10 cellular contexts compared by ENCODE assay signal in the genomic region with DNA sequence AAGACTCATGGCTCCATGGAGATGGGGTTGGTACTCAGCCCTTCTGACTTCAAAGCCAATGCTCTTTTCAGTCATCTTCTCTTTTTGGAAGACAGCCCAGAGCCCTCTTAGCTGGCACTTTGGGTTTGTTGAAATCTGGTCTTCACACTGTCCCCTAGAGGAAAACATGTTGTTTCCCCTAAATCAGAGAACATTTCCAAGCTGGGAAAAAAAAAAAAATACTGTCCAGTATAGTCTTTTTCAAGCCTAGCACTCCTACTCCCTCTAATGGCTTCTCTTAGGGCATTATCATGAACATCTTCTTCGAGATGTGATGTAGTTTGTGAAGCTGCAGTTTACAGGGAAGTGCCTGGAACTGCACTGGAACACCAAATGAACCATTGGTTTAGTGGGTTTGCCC. TPM values are rescaled to one million over a fixed set of nuclear protein-coding genes. Genes with fewer than 3 reads are reported as not detected.
DNase-seq lines count a peak whose midpoint lies in the region; ATAC-seq and TF ChIP-seq lines count a peak whose summit lies in the region.
"Had no signal": no experiment of that assay in that cellular context is flagged by ENCODE, and none has a peak within 500 bp of the region (broad histone marks: within the 10 kb centered on the region; RNA-seq: fewer than 3 reads in every experiment).

No MANE protein-coding gene starts in this region.

- WGBS in smooth muscle cell (ENCODE audit: low lambda C conversion rate), result 44% methylated on average over 1 of the region's 1 CpG
- 15 to 17% methylated on average over 1 of the region's 1 CpG for whole genome bisulfite sequencing in esophagus squamous epithelium, 2 donors

- TF ChIP-seq CTCF in cardiac muscle cell (IDR thresholded peaks at IDR 0.05; ENCODE audit: low read depth, low read length) (peak; percentile 51), PC-3 (conservative IDR thresholded peaks at IDR 0.05; ENCODE audit: low read depth, low read length) (peak; percentile 67), fibroblast of villous mesenchyme (IDR thresholded peaks at IDR 0.05; ENCODE audit: insufficient read depth, low read depth, low read length) (peak; percentile 57), upper lobe of right lung (IDR thresholded peaks at IDR 0.05) (peak; percentile 36), smooth muscle cell (IDR thresholded peaks at IDR 0.05; ENCODE audit: borderline replicate concordance, insufficient read depth, poor library complexity, severe bottlenecking) (no peak), esophagus squamous epithelium (IDR thresholded peaks at IDR 0.05) (peak in 3 of 6 experiments; percentile 9 to 24 (median 17))

- H3F3A ChIP-seq in PC-3 (ENCODE audit: low read length, unreplicated experiment) (no peaks in the 10 kb centered on the region), smooth muscle cell (ENCODE audit: low read depth) (no peaks in the 10 kb centered on the region)

- H2AFZ ChIP-seq in PC-3 (ENCODE audit: low read length) (0 out of 2 replicates have a peak overlapping the region, but pooled peaks have one; percentile 36), smooth muscle cell (ENCODE audit: low read depth) (no peak overlapping the region)

- H3K79me2 ChIP-seq in PC-3 (ENCODE audit: low read length), result peaks cover 24% of the 10 kb centered on the region
- H3K79me2 ChIP-seq in smooth muscle cell (ENCODE audit: low read depth), result peaks cover 18% of the 10 kb centered on the region

- H3K27ac ChIP-seq in cardiac muscle cell, result no peak overlapping the region
- no peak overlapping the region for H3K27ac ChIP-seq in PC-3 (ENCODE audit: low read length)
- H3K27ac ChIP-seq in upper lobe of right lung, result no peak overlapping the region
- H3K27ac ChIP-seq in smooth muscle cell (ENCODE audit: low read depth), result no peak overlapping the region
- H3K27ac ChIP-seq in esophagus squamous epithelium, result no peak overlapping the region

- no TSS peak for BruUV-seq in PC-3 (replicated peaks; lab: Mats Ljungman, UMichigan)

- H3K4me3 ChIP-seq in cardiac muscle cell, result no peak overlapping the region
- no peak overlapping the region for H3K4me3 ChIP-seq in PC-3 (ENCODE audit: low read length)
- no peak overlapping the region for H3K4me3 ChIP-seq in fibroblast of villous mesenchyme (ENCODE audit: low read depth, low read length)
- H3K4me3 ChIP-seq in upper lobe of right lung, result no peak overlapping the region
- no peak overlapping the region for H3K4me3 ChIP-seq in smooth muscle cell
- no peak overlapping the region for H3K4me3 ChIP-seq in esophagus squamous epithelium

- no peak for TF ChIP-seq POLR2A in esophagus squamous epithelium (IDR thresholded peaks at IDR 0.05)

- H3K4me2 ChIP-seq in PC-3 (ENCODE audit: low read length) (no peak overlapping the region), smooth muscle cell (no peak overlapping the region)

- H3K9me2 ChIP-seq in PC-3 (replicated peaks; ENCODE audit: low read length), result no peaks in the 10 kb centered on the region

- ATAC-seq in left ventricle myocardium superior (no peak), PC-3 (peak; percentile 21), upper lobe of right lung (no peak)

- 0 out of 2 replicates have a peak, but pooled peaks cover 11% of the 10 kb centered on the region for H4K20me1 ChIP-seq in PC-3 (ENCODE audit: low read length)
- peaks cover 14% of the 10 kb centered on the region for H4K20me1 ChIP-seq in smooth muscle cell (ENCODE audit: low read depth)

- peaks cover 19% of the 10 kb centered on the region for H3K4me1 ChIP-seq in cardiac muscle cell (ENCODE audit: low read depth)
- peaks cover 20% of the 10 kb centered on the region for H3K4me1 ChIP-seq in PC-3 (ENCODE audit: insufficient read depth, low read length)
- H3K4me1 ChIP-seq in upper lobe of right lung, result peaks cover 20% of the 10 kb centered on the region
- peaks cover 16% of the 10 kb centered on the region for H3K4me1 ChIP-seq in smooth muscle cell (ENCODE audit: low read depth)
- H3K4me1 ChIP-seq in esophagus squamous epithelium, result peaks cover 0 to 34% (median 12%) of the 10 kb centered on the region in 3 donors

- H3K27me3 ChIP-seq in cardiac muscle cell (no peaks in the 10 kb centered on the region), PC-3 (ENCODE audit: low read length) (no peaks in the 10 kb centered on the region), upper lobe of right lung (no peaks in the 10 kb centered on the region), smooth muscle cell (ENCODE audit: low read depth) (no peaks in the 10 kb centered on the region), esophagus squamous epithelium (no peaks in the 10 kb centered on the region)

- CTCF ChIA-PET in PC-3 (lab: Charles Lee), result interaction anchor here (0.6 to 1.4 kb wide), 12 partner anchors 16 to 1742 kb away, joined by 3 to 9 read pairs (median 5); no protein-coding TSS in a partner anchor

- POLR2A ChIA-PET in PC-3 (lab: Charles Lee; ENCODE audit: unreplicated experiment), result interaction anchor here (0.6 kb wide), 2 partner anchors 38 to 130 kb away, joined by 3 read pairs; no protein-coding TSS in a partner anchor

- intact Hi-C loops in left ventricle myocardium superior (cut with micrococcal nuclease) (loop anchor here (5.0 kb wide), 1 partner anchor 68 kb away; no protein-coding TSS in a partner anchor), PC-3 (cut with micrococcal nuclease) (loop anchor here (1.0 to 5.0 kb wide), 6 partner anchors 68 to 1397 kb away; partner anchors contain the start of genes SPATA7 and TDP1), upper lobe of right lung (cut with DNase I) (loop anchor here (10.0 kb wide), 1 partner anchor 65 kb away; no protein-coding TSS in a partner anchor), posterior cingulate gyrus (cut with DNase I) (loop anchor here (2.0 to 10.0 kb wide), 4 partner anchors 67 to 1395 kb away; partner anchors contain the start of genes EFCAB11 and TDP1), esophagus squamous epithelium (cut with DNase I) (loop anchor here (10.0 kb wide), 1 partner anchor 65 kb away; no protein-coding TSS in a partner anchor)

- H3K36me3 ChIP-seq in cardiac muscle cell, result no peaks in the 10 kb centered on the region
- H3K36me3 ChIP-seq in PC-3 (ENCODE audit: low read depth, low read length), result no peaks in the 10 kb centered on the region
- no peaks in the 10 kb centered on the region for H3K36me3 ChIP-seq in upper lobe of right lung
- no peaks in the 10 kb centered on the region for H3K36me3 ChIP-seq in smooth muscle cell (ENCODE audit: low read depth)
- no peaks in the 10 kb centered on the region for H3K36me3 ChIP-seq in esophagus squamous epithelium

- H3K9ac ChIP-seq in PC-3 (ENCODE audit: low read length) (no peak overlapping the region), smooth muscle cell (ENCODE audit: low read depth) (no peak overlapping the region)

- DNase-seq in cardiac muscle cell (ENCODE audit: low read depth in 1 of 2, low spot score in 1 of 2) (peak in 1 of 2 donors; percentile 69), left ventricle myocardium superior (no peak), PC-3 (peak; percentile 63), fibroblast of villous mesenchyme (ENCODE audit: low read depth) (peak; percentile 71), upper lobe of right lung (no peak), posterior cingulate gyrus (no peak), smooth muscle cell (lab: John Stamatoyannopoulos, UW; ENCODE audit: unreplicated experiment) (no peak), esophagus squamous epithelium (lab: John Stamatoyannopoulos, UW) (no peak)
- DNase-seq: activated CD4-positive, alpha-beta memory T cell treated with anti-CD3 and anti-CD28 coated beads for 36 hours; Calu3 had no signal

- H3K9me3 ChIP-seq in cardiac muscle cell (ENCODE audit: low read depth) (no peaks in the 10 kb centered on the region), PC-3 (ENCODE audit: low read length) (no peaks in the 10 kb centered on the region), upper lobe of right lung (no peaks in the 10 kb centered on the region), smooth muscle cell (replicated peaks; ENCODE audit: low read depth) (no peaks in the 10 kb centered on the region), esophagus squamous epithelium (no peaks in the 10 kb centered on the region)

RNA-seq across cellular contexts. Expression of gene ZC3H14, which starts 3.0 kb away (rescaled TPM):
- total RNA-seq in cardiac muscle cell (76.1 and 87.4 TPM in 2 replicates), left ventricle myocardium superior (49.4 TPM), PC-3 (2014; rRNA removed) (51.5 and 58.2 TPM in 2 replicates), fibroblast of villous mesenchyme (83.1 and 85.5 TPM in 2 replicates), upper lobe of right lung (63.4 TPM), smooth muscle cell (51.9 and 59.1 TPM in 2 replicates), esophagus squamous epithelium (10 to 100 TPM; 28.3 to 52.3 (median 36.1) TPM)
- polyA plus RNA-seq in cardiac muscle cell (71.3 and 75.0 TPM in 2 replicates), smooth muscle cell (40.9 and 43.0 TPM in 2 replicates)

RNA-seq across cellular contexts. Expression of gene PTPN21, which starts 5.0 kb away (rescaled TPM):
- total RNA-seq in cardiac muscle cell (14.7 and 16.7 TPM in 2 replicates), left ventricle myocardium superior (37.8 TPM), PC-3 (2014; rRNA removed) (6.3 TPM in 2 replicates), fibroblast of villous mesenchyme (14.2 TPM in 2 replicates), upper lobe of right lung (70.6 TPM), smooth muscle cell (11.7 and 12.2 TPM in 2 replicates), esophagus squamous epithelium (10 to 100 TPM in 1 of 4 donors, 1 to 10 TPM in 3; 4.7 to 14.5 (median 6.1) TPM)
- polyA plus RNA-seq in cardiac muscle cell (12.0 and 12.2 TPM in 2 replicates), smooth muscle cell (8.1 and 11.0 TPM in 2 replicates)

Comparison
In these comparisons a context has a peak if more than half of its experiments do, and no peak if none do; other contexts are left out.
1. DNase-seq: peak in PC-3 (single experiment) and fibroblast of villous mesenchyme (single experiment); none in left ventricle myocardium superior (single experiment), upper lobe of right lung (single experiment), posterior cingulate gyrus (0 of 10), smooth muscle cell (single experiment) and esophagus squamous epithelium (single experiment).